19 cellular contexts compared by ENCODE assay signal in genomic region chr10:130970341-130971122, GRCh38.
DNase-seq lines count a peak whose midpoint lies in the region; ATAC-seq, FAIRE-seq and TF ChIP-seq lines count a peak whose summit lies in the region.
"Had no signal": no experiment of that assay in that cellular context is flagged by ENCODE, and none has a peak within 500 bp of the region (broad histone marks: within the 10 kb centered on the region; RNA-seq: fewer than 3 reads in every experiment).

No MANE protein-coding gene starts in this region.

- TF ChIP-seq RAD21 in H1 (IDR thresholded peaks at IDR 0.05 in 1 of 2, conservative IDR thresholded peaks at IDR 0.05 in 1 of 2; ENCODE audit: low read depth in 2 of 2, low read length in 2 of 2), result no peak

- no peak overlapping the region for H4K8ac ChIP-seq in H9 (replicated peaks; ENCODE audit: insufficient read length, low read depth, low read length)
- no peak overlapping the region for H4K8ac ChIP-seq in H1 (ENCODE audit: extremely low read depth, insufficient read depth, low read length)
- peak overlapping the region; percentile 17 for H4K8ac ChIP-seq in neuronal stem cell (ENCODE audit: low read depth, low read length)

- no peak overlapping the region for H2BK120ac ChIP-seq in H9 (ENCODE audit: low read depth, low read length, poor library complexity, severe bottlenecking)
- H2BK120ac ChIP-seq in H1 (replicated peaks; ENCODE audit: low read depth, low read length), result no peak overlapping the region
- no peak overlapping the region for H2BK120ac ChIP-seq in neuronal stem cell (ENCODE audit: low read depth, low read length)

- no peak overlapping the region for H3K18ac ChIP-seq in H9 (ENCODE audit: insufficient read length, low read depth, low read length)
- H3K18ac ChIP-seq in H1 (ENCODE audit: extremely low read depth, low read length), result no peak overlapping the region
- peak overlapping the region; percentile 48 for H3K18ac ChIP-seq in neuronal stem cell (ENCODE audit: low read length)

- CTCF ChIA-PET in H1 (lab: Charles Lee; ENCODE audit: partially characterized antibody), result interaction anchor here (0.8 to 3.3 kb wide), 4 partner anchors 12 to 114 kb away, joined by 3 to 10 read pairs (median 3); no protein-coding TSS in a partner anchor

- no peak for TF ChIP-seq CTCF in H9 (conservative IDR thresholded peaks at IDR 0.05)
- no peak for TF ChIP-seq CTCF in H1 (IDR thresholded peaks at IDR 0.05; ENCODE audit: control extremely low read depth in 1 of 3, insufficient read depth in 1 of 3, low read depth in 1 of 3, low read length in 3 of 3)

- H2BK5ac ChIP-seq in H9 (ENCODE audit: insufficient read length, low read length) (no peak overlapping the region), H1 (ENCODE audit: low read depth, low read length) (no peak overlapping the region), neuronal stem cell (ENCODE audit: low read length) (no peak overlapping the region)

- H3K4me1 ChIP-seq in H9 (ENCODE audit: insufficient read depth, low read length) (no peaks in the 10 kb centered on the region), H1 (replicated peaks in 1 of 4; ENCODE audit: control insufficient read depth in 3 of 4, insufficient read depth in 4 of 4, low read length in 3 of 4) (0 out of 7 replicates have a peak, but pooled peaks cover 0 to 2% (median 0%) of the 10 kb centered on the region in 4 experiments), neuronal stem cell (ENCODE audit: control insufficient read depth in 2 of 2, insufficient read depth in 1 of 2, low read depth in 1 of 2, low read length in 2 of 2) (no peaks in the 10 kb centered on the region)

- H2BK12ac ChIP-seq in H9 (ENCODE audit: insufficient read length, low read depth, low read length), result no peak overlapping the region
- H2BK12ac ChIP-seq in H1 (ENCODE audit: low read depth, low read length), result no peak overlapping the region
- peak overlapping the region; percentile 22 for H2BK12ac ChIP-seq in neuronal stem cell (ENCODE audit: low read length)

- H3K36me3 ChIP-seq in H1 (ENCODE audit: control insufficient read depth in 2 of 4, insufficient read depth in 4 of 4, low read length in 3 of 4) (no peaks in the 10 kb centered on the region), neuronal stem cell (replicated peaks in 1 of 2; ENCODE audit: control insufficient read depth in 2 of 2, insufficient read depth in 2 of 2, low read length in 2 of 2) (no peaks in the 10 kb centered on the region)
- H3K36me3 ChIP-seq: BLaER1 treated with 17β-estradiol and CSF1 and Interleukin-3, amounts not matched to agents 10 nM and 100 nM had no signal

- H3K27ac ChIP-seq in H9 (ENCODE audit: insufficient read length, low read depth, low read length), result no peak overlapping the region
- no peak overlapping the region for H3K27ac ChIP-seq in H1 (ENCODE audit: low read depth, low read length)
- no peak overlapping the region for H3K27ac ChIP-seq in neuronal stem cell (replicated peaks; ENCODE audit: low read length)
- H3K27ac ChIP-seq: BLaER1 treated with 17β-estradiol and CSF1 and Interleukin-3, amounts not matched to agents 10 nM and 100 nM; HL-60 had no signal

- H3K79me2 ChIP-seq in H9 (ENCODE audit: insufficient read depth, low read length), result no peaks in the 10 kb centered on the region
- no peaks in the 10 kb centered on the region for H3K79me2 ChIP-seq in H1 (ENCODE audit: control insufficient read depth in 1 of 2, insufficient read depth in 2 of 2, low read length in 2 of 2)

- no peak overlapping the region for H3K4me3 Mint-ChIP-seq in H9
- no peak overlapping the region for H3K4me3 Mint-ChIP-seq in stimulated activated memory B cell treated with anti-CD40 and anti-IgM and Interleukin-4, amounts not matched to agents 10 μg/mL and 1 μg/mL and 100 μg/mL, for 72 hours
- H3K4me3 Mint-ChIP-seq: B cell; CD8-positive, alpha-beta T cell; IgD-negative memory B cell had no signal

- H3K4me3 ChIP-seq in H1 (ENCODE audit: extremely low read depth in 1 of 4, insufficient read depth in 2 of 4, low read depth in 3 of 4, low read length in 4 of 4) (no peak overlapping the region), neuronal stem cell (ENCODE audit: low read length in 2 of 2) (no peak overlapping the region)
- H3K4me3 ChIP-seq: BLaER1 treated with 17β-estradiol and CSF1 and Interleukin-3, amounts not matched to agents 10 nM and 100 nM; GM12878 had no signal

- H3K23me2 ChIP-seq in H9 (ENCODE audit: insufficient read length, low read depth, low read length, poor library complexity, severe bottlenecking) (no peaks in the 10 kb centered on the region), H1 (ENCODE audit: low read depth, low read length) (no peaks in the 10 kb centered on the region; the same call in 1 of the 2 replicates)

- H3K9me3 ChIP-seq in H9 (ENCODE audit: control insufficient read depth, low read depth, low read length) (no peaks in the 10 kb centered on the region), H1 (ENCODE audit: insufficient read depth in 2 of 2, low read depth in 1 of 2, low read length in 1 of 2) (peaks cover 2 to 9% of the 10 kb centered on the region in 2 experiments; a peak in 1 of 4 replicates), neuronal stem cell (replicated peaks in 1 of 2; ENCODE audit: control insufficient read depth in 2 of 2, insufficient read depth in 1 of 2, low read depth in 1 of 2, low read length in 2 of 2) (peaks cover 0 to 4% of the 10 kb centered on the region in 2 donors)

- H3K36me3 Mint-ChIP-seq in H9 (ENCODE audit: insufficient read depth in 1 of 3, low read depth in 3 of 3), result peaks cover 0 to 4% (median 3%) of the 10 kb centered on the region in 3 experiments; a peak in 2 of 7 replicates
- H3K36me3 Mint-ChIP-seq in stimulated activated memory B cell treated with anti-CD40 and anti-IgM and Interleukin-4, amounts not matched to agents 10 μg/mL and 1 μg/mL and 100 μg/mL, for 72 hours, result no peaks in the 10 kb centered on the region
- H3K36me3 Mint-ChIP-seq: CD8-positive, alpha-beta T cell had no signal

- H4K20me1 ChIP-seq in H9 (ENCODE audit: control insufficient read depth, insufficient read depth, insufficient read length) (no peaks in the 10 kb centered on the region), H1 (replicated peaks in 1 of 2; ENCODE audit: control insufficient read depth in 1 of 2, insufficient read depth in 2 of 2, low read length in 2 of 2) (no peaks in the 10 kb centered on the region)
- H4K20me1 ChIP-seq: BLaER1 treated with 17β-estradiol and CSF1 and Interleukin-3, amounts not matched to agents 10 nM and 100 nM had no signal

- H4K5ac ChIP-seq in H9 (ENCODE audit: insufficient read length, low read depth, low read length) (no peak overlapping the region), H1 (ENCODE audit: insufficient read length, low read depth, low read length) (no peak overlapping the region)

- H3K23ac ChIP-seq in H9 (ENCODE audit: insufficient read length, low read depth, low read length) (no peak overlapping the region), H1 (ENCODE audit: insufficient read length) (no peak overlapping the region), neuronal stem cell (ENCODE audit: low read depth, low read length, poor library complexity) (no peak overlapping the region)

- no peak overlapping the region for H3K4me2 ChIP-seq in H9 (ENCODE audit: insufficient read depth, insufficient read length, low read length)
- no peak overlapping the region for H3K4me2 ChIP-seq in H1 (ENCODE audit: insufficient read depth in 1 of 2, low read depth in 2 of 2, low read length in 2 of 2)
- H3K4me2 ChIP-seq in neuronal stem cell (ENCODE audit: insufficient read depth, low read length, poor library complexity, severe bottlenecking), result no peak overlapping the region
- H3K4me2 ChIP-seq: BLaER1 treated with 17β-estradiol and CSF1 and Interleukin-3, amounts not matched to agents 10 nM and 100 nM had no signal

- H3K27ac Mint-ChIP-seq in H9, result no peak overlapping the region; a peak in 1 of 7 replicates
- H3K27ac Mint-ChIP-seq in stimulated activated memory B cell treated with anti-CD40 and anti-IgM and Interleukin-4, amounts not matched to agents 10 μg/mL and 1 μg/mL and 100 μg/mL, for 72 hours, result no peak overlapping the region
- H3K27ac Mint-ChIP-seq: B cell; CD8-positive, alpha-beta T cell had no signal

- no CpG with 5 or more reads among the region's 10 CpGs for WGBS in H9 (ENCODE audit: extremely low coverage, insufficient read length, low lambda C conversion rate)
- 86% methylated on average over 9 of the region's 10 CpGs; no CpG with 5 or more reads in 1 of the 2 experiments for WGBS in H1 (ENCODE audit: extremely low coverage in 1 of 2, insufficient coverage in 1 of 2, insufficient read length in 1 of 2, insufficient replicate concordance in 2 of 2, low coverage in 1 of 2, low lambda C conversion rate in 2 of 2, missing lambda C conversion rate in 1 of 2), 2 experiments
- no CpG with 5 or more reads among the region's 10 CpGs for WGBS in neuronal stem cell (ENCODE audit: extremely low coverage in 2 of 2, insufficient read length in 2 of 2, insufficient replicate concordance in 1 of 2), 2 donors

- no peak overlapping the region for H3K56ac ChIP-seq in H9 (ENCODE audit: insufficient read length, low read depth, low read length)
- H3K56ac ChIP-seq in H1 (replicated peaks; ENCODE audit: insufficient read length, low read depth, low read length), result no peak overlapping the region

- DNase-seq in H9 (peak; percentile 10), H1 (ENCODE audit: low read depth in 1 of 2, low spot score in 2 of 2) (no peak), neuronal stem cell (ENCODE audit: low spot score) (no peak), SHP77 (lab: John Stamatoyannopoulos, UW) (no peak), HPDE6-E6E7 (ENCODE audit: extremely low spot score) (no peak), GDM1 (lab: John Stamatoyannopoulos, UW) (no peak), NCI-H1436 (lab: John Stamatoyannopoulos, UW) (no peak)
- DNase-seq: Calu3; CD8-positive, alpha-beta T cell; DMS79 treated with DMSO at 0.1 percent for 48 hours; HCEC 1CT had no signal

- peak; percentile 43 for ATAC-seq in stimulated activated memory B cell treated with anti-CD40 and anti-IgM and Interleukin-4, amounts not matched to agents 10 μg/mL and 1 μg/mL and 100 μg/mL, for 72 hours
- ATAC-seq: CD8-positive, alpha-beta T cell; GM12878 had no signal

- peaks cover 0 to 3% of the 10 kb centered on the region in 2 experiments; a peak in 3 of 4 replicates for H3K4me1 Mint-ChIP-seq in H9
- no peaks in the 10 kb centered on the region for H3K4me1 Mint-ChIP-seq in stimulated activated memory B cell treated with anti-CD40 and anti-IgM and Interleukin-4, amounts not matched to agents 10 μg/mL and 1 μg/mL and 100 μg/mL, for 72 hours
- H3K4me1 Mint-ChIP-seq: B cell, IgD-negative memory B cell had no signal

- FAIRE-seq in H1 (lab: Jason Lieb, UNC), result no peak
- FAIRE-seq: GM12878, GM19239, HTR-8/SVneo had no signal

- H2AK5ac ChIP-seq in H9 (ENCODE audit: insufficient read length, low read length) (no peak overlapping the region), H1 (ENCODE audit: low read depth, low read length) (no peak overlapping the region), neuronal stem cell (ENCODE audit: low read depth, low read length) (peak overlapping the region; percentile 28)

- no peak overlapping the region for H2AFZ ChIP-seq in H9 (ENCODE audit: low read length)
- H2AFZ ChIP-seq in H1 (ENCODE audit: low read length), result no peak overlapping the region
- no peak overlapping the region for H2AFZ ChIP-seq in neuronal stem cell (ENCODE audit: low read length)

- H3K27me3 Mint-ChIP-seq in H9 (ENCODE audit: low read depth), result no peaks in the 10 kb centered on the region; the same call in 1 of the 2 replicates
- H3K27me3 Mint-ChIP-seq in stimulated activated memory B cell treated with anti-CD40 and anti-IgM and Interleukin-4, amounts not matched to agents 10 μg/mL and 1 μg/mL and 100 μg/mL, for 72 hours, result no peaks in the 10 kb centered on the region
- H3K27me3 Mint-ChIP-seq: B cell, IgD-negative memory B cell had no signal

- H2BK20ac ChIP-seq in H9 (ENCODE audit: low read depth, low read length, poor library complexity, severe bottlenecking) (no peak overlapping the region), H1 (ENCODE audit: low read length) (no peak overlapping the region)

- H3T11ph ChIP-seq in H9 (ENCODE audit: low read length), result no peak overlapping the region

- H3K4ac ChIP-seq in H9 (ENCODE audit: low read depth, low read length), result no peak overlapping the region
- H3K4ac ChIP-seq in H1 (replicated peaks; ENCODE audit: insufficient read length, low read depth, low read length), result no peak overlapping the region
- H3K4ac ChIP-seq in neuronal stem cell (ENCODE audit: low read length), result no peak overlapping the region

- TF ChIP-seq EP300 in H1 (IDR thresholded peaks at IDR 0.05; ENCODE audit: borderline replicate concordance in 1 of 2, low read depth in 2 of 2, low read length in 2 of 2), result no peak

- POLR2A ChIA-PET in H1 (lab: Charles Lee; ENCODE audit: partially characterized antibody), result interaction anchor here (0.6 kb wide), 1 partner anchor 719 kb away, joined by 3 read pairs; no protein-coding TSS in a partner anchor

- no peak overlapping the region for H2BK15ac ChIP-seq in H9 (ENCODE audit: low read depth, low read length)
- H2BK15ac ChIP-seq in H1 (ENCODE audit: low read length), result 0 out of 2 replicates have a peak overlapping the region, but pooled peaks have one; percentile 81
- H2BK15ac ChIP-seq in neuronal stem cell (ENCODE audit: low read length), result no peak overlapping the region

- H3K14ac ChIP-seq in H9 (ENCODE audit: insufficient read depth, low read length) (no peak overlapping the region), H1 (ENCODE audit: insufficient read length) (no peak overlapping the region), neuronal stem cell (ENCODE audit: low read length) (peak overlapping the region; percentile 4)

- no peaks in the 10 kb centered on the region for H3K27me3 ChIP-seq in H9 (ENCODE audit: insufficient read depth, low read length)
- no peaks in the 10 kb centered on the region for H3K27me3 ChIP-seq in H1 (replicated peaks in 1 of 4; ENCODE audit: control insufficient read depth in 3 of 4, extremely low read depth in 1 of 4, insufficient read depth in 3 of 4, low read length in 3 of 4)
- no peaks in the 10 kb centered on the region for H3K27me3 ChIP-seq in neuronal stem cell (ENCODE audit: control insufficient read depth in 3 of 3, insufficient read depth in 3 of 3, low read depth in 1 of 3, low read length in 3 of 3)
- H3K27me3 ChIP-seq: BLaER1 treated with 17β-estradiol and CSF1 and Interleukin-3, amounts not matched to agents 10 nM and 100 nM had no signal

- TF ChIP-seq POLR2A in H1 (IDR thresholded peaks at IDR 0.05; ENCODE audit: control extremely low read depth in 1 of 2, low read depth in 2 of 2, low read length in 2 of 2), result no peak

- H3K79me1 ChIP-seq in H9 (ENCODE audit: insufficient read depth, low read depth, low read length, poor library complexity, severe bottlenecking) (no peaks in the 10 kb centered on the region), H1 (ENCODE audit: low read depth, low read length) (no peaks in the 10 kb centered on the region), neuronal stem cell (ENCODE audit: low read depth, low read length) (peaks cover 3% of the 10 kb centered on the region)

- H3K9me3 Mint-ChIP-seq in H9, result peaks cover 3 to 15% of the 10 kb centered on the region in 2 experiments; a peak in 4 of 5 replicates
- H3K9me3 Mint-ChIP-seq in stimulated activated memory B cell treated with anti-CD40 and anti-IgM and Interleukin-4, amounts not matched to agents 10 μg/mL and 1 μg/mL and 100 μg/mL, for 72 hours, result peaks cover 6% of the 10 kb centered on the region
- H3K9me3 Mint-ChIP-seq: CD8-positive, alpha-beta T cell had no signal

- H4K91ac ChIP-seq in H9 (ENCODE audit: insufficient read length, low read depth, low read length) (no peak overlapping the region), H1 (replicated peaks; ENCODE audit: insufficient read length, low read length) (no peak overlapping the region), neuronal stem cell (ENCODE audit: low read depth, low read length, poor library complexity) (no peak overlapping the region)

- H3K9ac ChIP-seq in H9 (ENCODE audit: extremely low read depth, insufficient read length, low read length) (no peak overlapping the region), H1 (replicated peaks in 1 of 4; ENCODE audit: extremely low read depth in 1 of 4, low read depth in 3 of 4, low read length in 3 of 4) (no peak overlapping the region), neuronal stem cell (ENCODE audit: low read depth, low read length, poor library complexity) (peak overlapping the region; percentile 68)
- H3K9ac ChIP-seq: BLaER1 treated with 17β-estradiol and CSF1 and Interleukin-3, amounts not matched to agents 10 nM and 100 nM had no signal
